Comparison of ENCODE assay signal across 8 cellular contexts in genomic region chr1:149811514-149811889, GRCh38. TPM values are rescaled to one million over a fixed set of nuclear protein-coding genes. Genes with fewer than 3 reads are reported as not detected.
DNase-seq lines count a peak whose midpoint lies in the region; ATAC-seq and TF ChIP-seq lines count a peak whose summit lies in the region.
"Not testable (repeated sequence)": the region's sequence is repeated elsewhere in the genome, so short reads cannot be mapped to it uniquely, and the experiment has no call there.

No MANE protein-coding gene starts in this region.

- H3K27me3 ChIP-seq in BE2C = not testable (repeated sequence)

- peak; percentile 5 for ATAC-seq in GM19324 (IDR thresholded peaks at IDR 0.05; ENCODE audit: low FRiP score, unreplicated experiment)
- ATAC-seq in HG03095 (IDR thresholded peaks at IDR 0.05; ENCODE audit: unreplicated experiment) = peak; percentile 26
- ATAC-seq in sciatic nerve = peak; percentile 25

- H3K27ac Mint-ChIP-seq in activated CD4-positive, alpha-beta T cell treated with anti-CD3 and anti-CD28 coated beads, Interleukin-2, amount 10 ng/mL, durations not matched to agents 24 days and 14 days = peak overlapping the region; percentile 98
- H3K27ac Mint-ChIP-seq in dendritic cell treated with granulocyte-macrophage colony-stimulating factor and Interleukin-4, amounts not matched to agents 40 ng/mL and 50 ng/mL, for 4 days = peak overlapping the region; percentile 94
- H3K27ac Mint-ChIP-seq in immature natural killer cell = peak overlapping the region; percentile 25 to 97 (median 80)

- peaks cover 13% of the 10 kb centered on the region for H3K4me1 Mint-ChIP-seq in activated CD4-positive, alpha-beta T cell treated with anti-CD3 and anti-CD28 coated beads, Interleukin-2, amount 10 ng/mL, durations not matched to agents 24 days and 14 days
- not testable (repeated sequence) for H3K4me1 Mint-ChIP-seq in dendritic cell treated with granulocyte-macrophage colony-stimulating factor and Interleukin-4, amounts not matched to agents 40 ng/mL and 50 ng/mL, for 4 days (ENCODE audit: low read depth)
- peaks cover 10 to 15% of the 10 kb centered on the region in 2 donors for H3K4me1 Mint-ChIP-seq in immature natural killer cell

- H3K36me3 ChIP-seq in BE2C = not testable (repeated sequence)

- not testable (repeated sequence) for H3K9me3 Mint-ChIP-seq in activated CD4-positive, alpha-beta T cell treated with anti-CD3 and anti-CD28 coated beads, Interleukin-2, amount 10 ng/mL, durations not matched to agents 24 days and 14 days; dendritic cell treated with granulocyte-macrophage colony-stimulating factor and Interleukin-4, amounts not matched to agents 40 ng/mL and 50 ng/mL, for 4 days; immature natural killer cell

- H3K4me3 Mint-ChIP-seq in activated CD4-positive, alpha-beta T cell treated with anti-CD3 and anti-CD28 coated beads, Interleukin-2, amount 10 ng/mL, durations not matched to agents 24 days and 14 days = peak overlapping the region; percentile 88
- H3K4me3 Mint-ChIP-seq in dendritic cell treated with granulocyte-macrophage colony-stimulating factor and Interleukin-4, amounts not matched to agents 40 ng/mL and 50 ng/mL, for 4 days = peak overlapping the region; percentile 34
- peak overlapping the region; percentile 94 to 98 (median 96) for H3K4me3 Mint-ChIP-seq in immature natural killer cell

- not testable (repeated sequence) for H3K36me3 Mint-ChIP-seq in activated CD4-positive, alpha-beta T cell treated with anti-CD3 and anti-CD28 coated beads, Interleukin-2, amount 10 ng/mL, durations not matched to agents 24 days and 14 days (ENCODE audit: low read depth); dendritic cell treated with granulocyte-macrophage colony-stimulating factor and Interleukin-4, amounts not matched to agents 40 ng/mL and 50 ng/mL, for 4 days (ENCODE audit: low read depth); immature natural killer cell

- not testable (repeated sequence) for DNase-seq in BE2C; immature natural killer cell; sciatic nerve (ENCODE audit: low spot score)
- peak; percentile 50 for DNase-seq in NCI-H526 treated with DMSO at 0.1 percent for 48 hours (lab: John Stamatoyannopoulos, UW)
- DNase-seq in activated CD4-positive, alpha-beta T cell treated with anti-CD3 and anti-CD28 coated beads, Interleukin-2, amount 10 ng/mL, durations not matched to agents 24 days and 14 days = peak; percentile 77

- intact Hi-C loops in activated CD4-positive, alpha-beta T cell treated with anti-CD3 and anti-CD28 coated beads, Interleukin-2, amount 10 ng/mL, durations not matched to agents 24 days and 14 days (cut with micrococcal nuclease); dendritic cell treated with granulocyte-macrophage colony-stimulating factor and Interleukin-4, amounts not matched to agents 40 ng/mL and 50 ng/mL, for 4 days (cut with micrococcal nuclease); sciatic nerve (cut with DNase I): not testable (repeated sequence)

- H3K4me3 ChIP-seq in BE2C (ENCODE audit: low read depth, low read length) = peak overlapping the region; percentile 63

- not testable (repeated sequence) for H3K27me3 Mint-ChIP-seq in activated CD4-positive, alpha-beta T cell treated with anti-CD3 and anti-CD28 coated beads, Interleukin-2, amount 10 ng/mL, durations not matched to agents 24 days and 14 days; dendritic cell treated with granulocyte-macrophage colony-stimulating factor and Interleukin-4, amounts not matched to agents 40 ng/mL and 50 ng/mL, for 4 days; immature natural killer cell (ENCODE audit: low read depth in 3 of 3)

- TF ChIP-seq CTCF in BE2C (IDR thresholded peaks at IDR 0.05; ENCODE audit: low read depth, low read length) = not testable (repeated sequence)

- not testable (repeated sequence) for H3K4me1 ChIP-seq in BE2C

- H3K9me3 ChIP-seq in BE2C = not testable (repeated sequence)

RNA-seq across cellular contexts. Expression of gene FCGR1A, which starts 29.0 kb away (rescaled TPM):
- not detected for polyA plus RNA-seq in BE2C (2012; ENCODE audit: insufficient read depth, insufficient read length, low read depth)
- not detected in 2 replicates for total RNA-seq in activated CD4-positive, alpha-beta T cell treated with anti-CD3 and anti-CD28 coated beads, Interleukin-2, amount 10 ng/mL, durations not matched to agents 24 days and 14 days
- polyA plus RNA-seq in immature natural killer cell = not detected
- total RNA-seq in sciatic nerve = 36.5 TPM

Comparison
In these comparisons a context has a peak if more than half of its experiments do, and no peak if none do; other contexts are left out.
1. H3K4me3 Mint-ChIP-seq: peak in every context shown above with its lines; median percentile 96 in immature natural killer cell; 88 in activated CD4-positive, alpha-beta T cell treated with anti-CD3 and anti-CD28 coated beads, Interleukin-2, amount 10 ng/mL, durations not matched to agents 24 days and 14 days; 34 in dendritic cell treated with granulocyte-macrophage colony-stimulating factor and Interleukin-4, amounts not matched to agents 40 ng/mL and 50 ng/mL, for 4 days.
2. RNA of gene FCGR1A, which starts 29.0 kb away (total RNA-seq): 36.5 TPM in sciatic nerve (single experiment); not detected in activated CD4-positive, alpha-beta T cell treated with anti-CD3 and anti-CD28 coated beads, Interleukin-2, amount 10 ng/mL, durations not matched to agents 24 days and 14 days; every median in the first group is over 10 times any median in the second.
3. Peak in every context shown above with its lines, with median percentiles within 50 percentile points of each other: ATAC-seq and H3K27ac Mint-ChIP-seq.